Comparison of ENCODE assay signal across 8 cellular contexts in the genomic region with DNA sequence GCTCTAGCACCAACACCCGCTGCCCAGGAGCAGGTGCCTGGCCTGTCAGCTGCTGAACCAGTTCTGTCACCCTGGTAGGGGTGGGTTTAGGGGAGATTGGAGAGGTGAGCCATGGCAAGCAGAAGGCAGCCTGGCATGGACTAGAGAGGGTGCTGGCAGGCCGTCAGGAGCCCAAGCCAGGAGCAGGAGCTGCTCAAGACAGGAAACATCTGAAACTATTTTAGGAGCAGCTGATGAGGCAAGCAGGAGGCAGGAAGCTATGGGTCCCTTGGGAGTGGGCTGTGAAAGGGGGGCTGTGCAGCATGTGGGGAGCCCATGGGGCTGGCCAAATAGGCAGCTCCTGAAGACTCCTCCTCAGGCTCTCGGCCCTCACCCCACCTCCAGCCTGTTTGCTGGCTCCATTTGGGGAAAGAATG. TPM values are rescaled to one million over a fixed set of nuclear protein-coding genes. Genes with fewer than 3 reads are reported as not detected.
A peak's percentile ranks its signal among the peaks of the same experiment; 100 is the strongest.
DNase-seq lines count a peak whose midpoint lies in the region; ATAC-seq and TF ChIP-seq lines count a peak whose summit lies in the region.

No MANE protein-coding gene starts in this region.

- H2AFZ ChIP-seq in GM23338 = no peak overlapping the region

- H3K4me3 ChIP-seq in AG04449 (ENCODE audit: low read depth, low read length) = peak overlapping the region; percentile 29; the same call in 1 of the 2 replicates
- H3K4me3 ChIP-seq in GM23338 = peak overlapping the region; percentile 34; the same call in 1 of the 2 replicates
- no peak overlapping the region for H3K4me3 ChIP-seq in skeletal muscle satellite cell (ENCODE audit: low read length)

- peaks cover 15% of the 10 kb centered on the region; the same call in 1 of the 2 replicates for H3F3A ChIP-seq in GM23338 (replicated peaks; ENCODE audit: low read depth)

- no peak overlapping the region for H3K27ac Mint-ChIP-seq in GM23338
- peak overlapping the region; percentile 77 for H3K27ac Mint-ChIP-seq in activated CD8-positive, alpha-beta T cell treated with anti-CD3 and anti-CD28 coated beads, Interleukin-2, amount 10 ng/mL, durations not matched to agents 7 days and 5 days

- H3K4me2 ChIP-seq in GM23338 = peak overlapping the region; percentile 74
- H3K4me2 ChIP-seq in skeletal muscle satellite cell (ENCODE audit: low read length) = peak overlapping the region; percentile 8

- DNase-seq in AG04449 (ENCODE audit: low read depth, low spot score) = peak; percentile 80
- DNase-seq in GM23338 (ENCODE audit: low spot score) = no peak
- DNase-seq in activated CD8-positive, alpha-beta T cell treated with anti-CD3 and anti-CD28 coated beads, Interleukin-2, amount 10 ng/mL, durations not matched to agents 7 days and 5 days = no peak
- DNase-seq in left cardiac atrium = peak; percentile 89
- no peak for DNase-seq in middle frontal gyrus (ENCODE audit: extremely low spot score, low spot score)
- DNase-seq in superior temporal gyrus (ENCODE audit: extremely low spot score) = no peak
- no peak for DNase-seq in D341Med (ENCODE audit: low spot score)

- no peaks in the 10 kb centered on the region for H3K36me3 Mint-ChIP-seq in GM23338 (ENCODE audit: low read depth)
- peaks cover 31% of the 10 kb centered on the region for H3K36me3 Mint-ChIP-seq in activated CD8-positive, alpha-beta T cell treated with anti-CD3 and anti-CD28 coated beads, Interleukin-2, amount 10 ng/mL, durations not matched to agents 7 days and 5 days (ENCODE audit: low read depth)

- no peaks in the 10 kb centered on the region for H3K9me2 ChIP-seq in GM23338 (ENCODE audit: insufficient read depth)

- H3K36me3 ChIP-seq in GM23338 (ENCODE audit: insufficient read depth) = no peaks in the 10 kb centered on the region
- H3K36me3 ChIP-seq in skeletal muscle satellite cell (ENCODE audit: insufficient read depth, low read length) = no peaks in the 10 kb centered on the region

- no peak overlapping the region for H3K27ac ChIP-seq in GM23338 (ENCODE audit: low read depth)

- H3K9me3 ChIP-seq in skeletal muscle satellite cell (replicated peaks; ENCODE audit: low read length) = no peaks in the 10 kb centered on the region

- H3K4me1 Mint-ChIP-seq in GM23338 = peaks cover 40% of the 10 kb centered on the region
- peaks cover 60% of the 10 kb centered on the region for H3K4me1 Mint-ChIP-seq in activated CD8-positive, alpha-beta T cell treated with anti-CD3 and anti-CD28 coated beads, Interleukin-2, amount 10 ng/mL, durations not matched to agents 7 days and 5 days (ENCODE audit: low read depth)

- CTCF ChIA-PET in AG04449 (lab: Yijun Ruan, JAX) = interaction anchor here (0.9 to 12.8 kb wide), 8 partner anchors 7 to 103 kb away, joined by 3 to 507 read pairs (median 6); a partner anchor contains a TSS
- CTCF ChIA-PET in activated CD8-positive, alpha-beta T cell treated with anti-CD3 and anti-CD28 coated beads, Interleukin-2, amount 10 ng/mL, durations not matched to agents 7 days and 5 days (lab: Charles Lee) = interaction anchor here (0.7 to 16.3 kb wide), 6 partner anchors 7 to 356 kb away, joined by 4 to 305 read pairs (median 12); a partner anchor contains a TSS

- POLR2A ChIA-PET in AG04449 (lab: Yijun Ruan, JAX) = interaction anchor here (1.1 to 1.2 kb wide), 3 partner anchors 14 to 34 kb away, joined by 3 to 4 read pairs (median 3); a partner anchor contains a TSS
- POLR2A ChIA-PET in activated CD8-positive, alpha-beta T cell treated with anti-CD3 and anti-CD28 coated beads, Interleukin-2, amount 10 ng/mL, durations not matched to agents 7 days and 5 days (lab: Charles Lee) = interaction anchor here (1.1 to 4.2 kb wide), 2 partner anchors 8 to 19 kb away, joined by 3 to 23 read pairs; a partner anchor contains a TSS

- H3K79me2 ChIP-seq in GM23338 (replicated peaks; ENCODE audit: insufficient read depth) = no peaks in the 10 kb centered on the region

- no peak overlapping the region for H3K9ac ChIP-seq in skeletal muscle satellite cell (ENCODE audit: low read depth, low read length)

- no peaks in the 10 kb centered on the region for H4K20me1 ChIP-seq in GM23338 (replicated peaks; ENCODE audit: insufficient read depth)

- ATAC-seq in GM23338 = no peak
- no peak for ATAC-seq in activated CD8-positive, alpha-beta T cell treated with anti-CD3 and anti-CD28 coated beads, Interleukin-2, amount 10 ng/mL, durations not matched to agents 7 days and 5 days
- ATAC-seq in left cardiac atrium = peak; percentile 42 to 58

- H3K4me1 ChIP-seq in GM23338 (ENCODE audit: insufficient read depth) (peaks cover 34% of the 10 kb centered on the region), skeletal muscle satellite cell (ENCODE audit: control insufficient read depth, insufficient read depth, low read length) (peaks cover 20% of the 10 kb centered on the region)

- no peaks in the 10 kb centered on the region for H3K9me3 Mint-ChIP-seq in GM23338
- H3K9me3 Mint-ChIP-seq in activated CD8-positive, alpha-beta T cell treated with anti-CD3 and anti-CD28 coated beads, Interleukin-2, amount 10 ng/mL, durations not matched to agents 7 days and 5 days (ENCODE audit: insufficient read depth) = no peaks in the 10 kb centered on the region

- H3K27me3 ChIP-seq in GM23338 (ENCODE audit: insufficient read depth) = peaks cover 15% of the 10 kb centered on the region
- no peaks in the 10 kb centered on the region for H3K27me3 ChIP-seq in skeletal muscle satellite cell (ENCODE audit: control insufficient read depth, insufficient read depth, low read length)

- peaks cover 25% of the 10 kb centered on the region for H3K27me3 Mint-ChIP-seq in GM23338 (ENCODE audit: insufficient read depth, low read depth, poor library complexity)
- peaks cover 14% of the 10 kb centered on the region for H3K27me3 Mint-ChIP-seq in activated CD8-positive, alpha-beta T cell treated with anti-CD3 and anti-CD28 coated beads, Interleukin-2, amount 10 ng/mL, durations not matched to agents 7 days and 5 days (ENCODE audit: low read depth)

- intact Hi-C loops in left cardiac atrium (cut with DNase I) = no loop called here

- H3K4me3 Mint-ChIP-seq in GM23338 = peak overlapping the region; percentile 48
- H3K4me3 Mint-ChIP-seq in activated CD8-positive, alpha-beta T cell treated with anti-CD3 and anti-CD28 coated beads, Interleukin-2, amount 10 ng/mL, durations not matched to agents 7 days and 5 days = no peak overlapping the region

- TF ChIP-seq CTCF in AG04449 (IDR thresholded peaks at IDR 0.05; ENCODE audit: insufficient read depth, low read length, missing control alignments) (no peak), GM23338 (conservative IDR thresholded peaks at IDR 0.05; ENCODE audit: low read depth in 2 of 2) (no peak)

TF ChIP-seq in GM23338, 12 proteins besides CTCF, POLR2A, EP300 and RAD21:
- no peak for TF ChIP-seq EZH2 (IDR thresholded peaks at IDR 0.05; ENCODE audit: low read depth, unreplicated experiment)
- TF ChIP-seq CREB1 (CRISPR knock-in tag; IDR thresholded peaks at IDR 0.05; ENCODE audit: low read depth) = no peak
- no peak for TF ChIP-seq STAT1 (IDR thresholded peaks at IDR 0.05; ENCODE audit: unreplicated experiment)
- no peak for TF ChIP-seq ZNF114 (CRISPR knock-in tag; IDR thresholded peaks at IDR 0.05)

RNA-seq across cellular contexts. Expression of a gene that starts 2.3 kb away (rescaled TPM):
- 4.0 and 4.9 TPM in 2 replicates for total RNA-seq in GM23338 (2014; rRNA removed; shearing (Covaris generic))
- 3.7 and 5.0 TPM in 2 replicates for polyA plus RNA-seq in GM23338 (2016; fragmentation: Nextera tagmentation; extraction: Ambion mirVana)
- total RNA-seq in activated CD8-positive, alpha-beta T cell treated with anti-CD3 and anti-CD28 coated beads, Interleukin-2, amount 10 ng/mL, durations not matched to agents 7 days and 5 days = 1 to 10 TPM; 1.3 to 2.2 TPM
- 1 to 10 TPM; 2.6 to 3.8 TPM for total RNA-seq in left cardiac atrium
- total RNA-seq in skeletal muscle satellite cell (2012; rRNA removed) = 4.3 and 5.7 TPM in 2 replicates

RNA-seq across cellular contexts. Expression of a gene that starts 5.7 kb away (rescaled TPM):
- 0.24 TPM in 1 of 2 replicates, not detected in the other for total RNA-seq in GM23338 (2014; rRNA removed; shearing (Covaris generic))
- polyA plus RNA-seq in GM23338 (2016; fragmentation: Nextera tagmentation; extraction: Ambion mirVana) = 0.26 and 0.28 TPM in 2 replicates
- not detected for total RNA-seq in activated CD8-positive, alpha-beta T cell treated with anti-CD3 and anti-CD28 coated beads, Interleukin-2, amount 10 ng/mL, durations not matched to agents 7 days and 5 days
- total RNA-seq in left cardiac atrium = under 1 TPM in 1 of 2 donors, not detected in 1; 0.24 TPM
- 0.22 TPM in 1 of 2 replicates, not detected in the other for total RNA-seq in skeletal muscle satellite cell (2012; rRNA removed)

RNA-seq across cellular contexts. Expression of a gene that starts 8.4 kb away (rescaled TPM):
- 0.14 and 0.50 TPM in 2 replicates for total RNA-seq in GM23338 (2014; rRNA removed; shearing (Covaris generic))
- 0.40 and 0.50 TPM in 2 replicates for polyA plus RNA-seq in GM23338 (2016; fragmentation: Nextera tagmentation; extraction: Ambion mirVana)
- 100 to 1,000 TPM; 187 to 208 TPM for total RNA-seq in activated CD8-positive, alpha-beta T cell treated with anti-CD3 and anti-CD28 coated beads, Interleukin-2, amount 10 ng/mL, durations not matched to agents 7 days and 5 days
- total RNA-seq in left cardiac atrium = 10 to 100 TPM; 23.9 to 31.0 TPM
- 15.0 and 17.7 TPM in 2 replicates for total RNA-seq in skeletal muscle satellite cell (2012; rRNA removed)

RNA-seq across cellular contexts. Expression of a gene that starts 19.0 kb away (rescaled TPM):
- 35.5 and 38.4 TPM in 2 replicates for total RNA-seq in GM23338 (2014; rRNA removed; shearing (Covaris generic))
- 8.3 and 10.7 TPM in 2 replicates for polyA plus RNA-seq in GM23338 (2016; fragmentation: Nextera tagmentation; extraction: Ambion mirVana)
- total RNA-seq in activated CD8-positive, alpha-beta T cell treated with anti-CD3 and anti-CD28 coated beads, Interleukin-2, amount 10 ng/mL, durations not matched to agents 7 days and 5 days = 10 to 100 TPM; 37.7 to 38.1 TPM
- 10 to 100 TPM; 22.3 to 22.4 TPM for total RNA-seq in left cardiac atrium
- 27.3 and 29.4 TPM in 2 replicates for total RNA-seq in skeletal muscle satellite cell (2012; rRNA removed)

RNA-seq across cellular contexts. Expression of a gene that starts 51.0 kb away (rescaled TPM):
- total RNA-seq in GM23338 (2014; rRNA removed; shearing (Covaris generic)) = 13.4 and 15.3 TPM in 2 replicates
- 16.6 and 19.5 TPM in 2 replicates for polyA plus RNA-seq in GM23338 (2016; fragmentation: Nextera tagmentation; extraction: Ambion mirVana)
- 10 to 100 TPM; 32.0 to 32.9 TPM for total RNA-seq in activated CD8-positive, alpha-beta T cell treated with anti-CD3 and anti-CD28 coated beads, Interleukin-2, amount 10 ng/mL, durations not matched to agents 7 days and 5 days
- 1 to 10 TPM; 1.4 to 1.7 TPM for total RNA-seq in left cardiac atrium
- total RNA-seq in skeletal muscle satellite cell (2012; rRNA removed) = 4.1 and 5.2 TPM in 2 replicates

Comparison
In these comparisons a context has a peak if more than half of its experiments do, and no peak if none do; other contexts are left out.
1. DNase-seq: peak in AG04449 (single experiment) and left cardiac atrium (single experiment); none in GM23338 (single experiment), activated CD8-positive, alpha-beta T cell treated with anti-CD3 and anti-CD28 coated beads, Interleukin-2, amount 10 ng/mL, durations not matched to agents 7 days and 5 days (single experiment), middle frontal gyrus (single experiment), superior temporal gyrus (single experiment) and D341Med (single experiment).
2. ATAC-seq: peak in left cardiac atrium (2 of 2); none in GM23338 (single experiment) and activated CD8-positive, alpha-beta T cell treated with anti-CD3 and anti-CD28 coated beads, Interleukin-2, amount 10 ng/mL, durations not matched to agents 7 days and 5 days (single experiment).
3. RNA of a gene that starts 8.4 kb away (total RNA-seq): 187 to 208 TPM in activated CD8-positive, alpha-beta T cell treated with anti-CD3 and anti-CD28 coated beads, Interleukin-2, amount 10 ng/mL, durations not matched to agents 7 days and 5 days and 23.9 to 31.0 TPM in left cardiac atrium; 0.14 to 0.50 TPM in GM23338; every median in the first group is over 10 times any median in the second.